ENCODE assay signal across 8 cellular contexts in genomic region chr21:43789276-43790052, GRCh38. TPM values are rescaled to one million over a fixed set of nuclear protein-coding genes. Genes with fewer than 3 reads are reported as not detected.
DNase-seq lines count a peak whose midpoint lies in the region; ATAC-seq and TF ChIP-seq lines count a peak whose summit lies in the region.

Gene RRP1, plus strand, starts transcription at chr21:43789577. Its CDS starts 53 bp downstream, at chr21:43789630.

- peak in 1 of 2 donors; percentile 45 for TF ChIP-seq POLR2A in vagina (IDR thresholded peaks at IDR 0.05)

- H3K4me3 ChIP-seq in ascending aorta = peak within 1 kb of the TSS; percentile 77 to 95
- H3K4me3 ChIP-seq in right cardiac atrium (ENCODE audit: low read length) = peak within 1 kb of the TSS; percentile 83
- H3K4me3 ChIP-seq in rectal smooth muscle tissue (ENCODE audit: low read length) = peak within 1 kb of the TSS; percentile 86
- H3K4me3 ChIP-seq in vagina = peak within 1 kb of the TSS; percentile 66 to 84

- peaks cover 26 to 29% of the 10 kb centered on the region in 2 donors for H3K36me3 ChIP-seq in ascending aorta
- H3K36me3 ChIP-seq in rectal smooth muscle tissue (ENCODE audit: control insufficient read depth, insufficient read depth, low read length) = peaks cover 14% of the 10 kb centered on the region
- H3K36me3 ChIP-seq in vagina = peaks cover 0 to 23% of the 10 kb centered on the region in 2 donors

- ATAC-seq in GM18502 (IDR thresholded peaks at IDR 0.05; ENCODE audit: poor library complexity, unreplicated experiment) = peak; percentile 85
- ATAC-seq in HG02970 (IDR thresholded peaks at IDR 0.05; ENCODE audit: low FRiP score, unreplicated experiment) = peak; percentile 92
- ATAC-seq in right cardiac atrium = peak; percentile 96

- intact Hi-C loops in T-helper 2 cell treated with Interferon-gamma antibody and Interleukin-4, amounts not matched to agents 100 ng/mL and 5 ng/mL, for 36 hours (cut with micrococcal nuclease) = loop anchor here (1.0 to 10.0 kb wide), 4 partner anchors 13 to 815 kb away; partner anchors contain the start of genes CSTB, HSF2BP, PKNOX1 and RRP1B
- intact Hi-C loops in ascending aorta (cut with DNase I) (loop anchor here (1.0 to 10.0 kb wide), 2 partner anchors 13 to 225 kb away; partner anchors contain the start of genes CSTB and TRAPPC10), right cardiac atrium (cut with DNase I) (loop anchor here in 1 of 4 donors (10.0 kb wide), 1 partner anchor 155 kb away; no protein-coding TSS in a partner anchor), vagina (cut with DNase I) (no loop called here)

- WGBS in right cardiac atrium = under 1% methylated on average over 84 of the region's 84 CpGs

- H3K27me3 ChIP-seq in ascending aorta (no peaks in the 10 kb centered on the region), right cardiac atrium (ENCODE audit: control insufficient read depth, insufficient read depth) (no peaks in the 10 kb centered on the region), rectal smooth muscle tissue (ENCODE audit: control insufficient read depth, insufficient read depth, low read length) (no peaks in the 10 kb centered on the region), vagina (no peaks in the 10 kb centered on the region)

- H3K9ac ChIP-seq in rectal smooth muscle tissue (ENCODE audit: low read length) = peak within 1 kb of the TSS; percentile 70

- H3K9me3 ChIP-seq in ascending aorta = no peaks in the 10 kb centered on the region
- no peaks in the 10 kb centered on the region for H3K9me3 ChIP-seq in right cardiac atrium (ENCODE audit: control insufficient read depth, low read length)
- no peaks in the 10 kb centered on the region for H3K9me3 ChIP-seq in vagina

- TF ChIP-seq CTCF in ascending aorta (IDR thresholded peaks at IDR 0.05) (peak; percentile 81 to 100 (median 98)), vagina (IDR thresholded peaks at IDR 0.05) (peak; percentile 93 to 100 (median 99))

- DNase-seq in NCI-H1930 (lab: John Stamatoyannopoulos, UW) (peak; percentile 78 to 91), ascending aorta (ENCODE audit: low spot score in 2 of 2) (peak; percentile 56 to 95), right cardiac atrium (peak; percentile 90 to 97 (median 97)), vagina (ENCODE audit: extremely low spot score in 2 of 2) (no peak)

- H3K27ac ChIP-seq in ascending aorta (peak within 1 kb of the TSS; percentile 78 to 84), right cardiac atrium (ENCODE audit: low read length) (peak within 1 kb of the TSS; percentile 89), rectal smooth muscle tissue (ENCODE audit: low read depth, low read length) (peak within 1 kb of the TSS; percentile 85), vagina (peak within 1 kb of the TSS; percentile 93)

- peaks cover 6 to 14% of the 10 kb centered on the region in 2 donors for H3K4me1 ChIP-seq in ascending aorta
- H3K4me1 ChIP-seq in right cardiac atrium (ENCODE audit: control insufficient read depth, insufficient read depth, low read length) = no peaks in the 10 kb centered on the region
- peaks cover 5% of the 10 kb centered on the region for H3K4me1 ChIP-seq in rectal smooth muscle tissue (ENCODE audit: control insufficient read depth, insufficient read depth, low read length)
- H3K4me1 ChIP-seq in vagina = peaks cover 22% of the 10 kb centered on the region

RNA-seq across cellular contexts. Expression of gene RRP1, which starts in this region (rescaled TPM):
- 34.9 and 35.8 TPM in 2 replicates for total RNA-seq in T-helper 2 cell treated with Interferon-gamma antibody and Interleukin-4, amounts not matched to agents 100 ng/mL and 5 ng/mL, for 36 hours
- total RNA-seq in ascending aorta (52.0 TPM), right cardiac atrium (10 to 100 TPM in 3 of 4 donors, 1 to 10 TPM in 1; 9.6 to 12.9 (median 11.1) TPM), vagina (18.2 TPM)
- polyA plus RNA-seq in right cardiac atrium = 7.2 TPM

Comparison
In these comparisons a context has a peak if more than half of its experiments do, and no peak if none do; other contexts are left out.
1. DNase-seq: peak in NCI-H1930 (2 of 2), ascending aorta (2 of 2) and right cardiac atrium (3 of 3); none in vagina (0 of 2).
2. Peak in every context shown above with its lines, with median percentiles within 50 percentile points of each other: ATAC-seq, H3K27ac ChIP-seq and H3K4me3 ChIP-seq.